15 cellular contexts compared by ENCODE assay signal in genomic region chr5:160462167-160462566, GRCh38. TPM values are rescaled to one million over a fixed set of nuclear protein-coding genes. Genes with fewer than 3 reads are reported as not detected.
DNase-seq lines count a peak whose midpoint lies in the region; ATAC-seq and TF ChIP-seq lines count a peak whose summit lies in the region.
"Had no signal": no experiment of that assay in that cellular context is flagged by ENCODE, and none has a peak within 500 bp of the region (broad histone marks: within the 10 kb centered on the region; RNA-seq: fewer than 3 reads in every experiment).

No MANE protein-coding gene starts in this region.

- TF ChIP-seq CTCF in endothelial cell (IDR thresholded peaks at IDR 0.05; ENCODE audit: unreplicated experiment): no peak
- no peak for TF ChIP-seq CTCF in foreskin fibroblast (IDR thresholded peaks at IDR 0.05; ENCODE audit: low read depth, low read length)

- DNase-seq in activated T-helper 2 cell treated with anti-CD3 and anti-CD28 coated beads, Interferon-gamma antibody, Interleukin-2, Interleukin-4, amounts not matched to agents 10 μg/mL and 5 μg/mL and 100 μg/mL, durations not matched to agents 14 hours and 24 hours and 36 hours (ENCODE audit: low spot score): no peak
- DNase-seq in endothelial cell (ENCODE audit: low spot score): no peak
- DNase-seq in foreskin fibroblast: no peak
- DNase-seq in glomerular visceral epithelial cell (ENCODE audit: extremely low spot score): no peak
- DNase-seq: effector memory CD8-positive, alpha-beta T cell; mucosa of descending colon; NCI-H526; small intestine; testis had no signal

- no peak overlapping the region for H3K4me3 Mint-ChIP-seq in activated T-helper 2 cell treated with anti-CD3 and anti-CD28 coated beads, Interferon-gamma antibody, Interleukin-2, Interleukin-4, amounts not matched to agents 10 μg/mL and 5 μg/mL and 100 μg/mL, durations not matched to agents 14 hours and 24 hours and 36 hours (ENCODE audit: low read depth)
- no peak overlapping the region for H3K4me3 Mint-ChIP-seq in endothelial cell (ENCODE audit: unreplicated experiment)
- H3K4me3 Mint-ChIP-seq: brain; effector memory CD8-positive, alpha-beta T cell; T-helper 1 cell treated with Interleukin-12 subunit alpha and Interleukin-12 subunit beta and Interleukin-4 antibody, amounts not matched to agents 30 μg/mL and 1 μg/mL, for 36 hours had no signal

- intact Hi-C loops in activated T-helper 2 cell treated with anti-CD3 and anti-CD28 coated beads, Interferon-gamma antibody, Interleukin-2, Interleukin-4, amounts not matched to agents 10 μg/mL and 5 μg/mL and 100 μg/mL, durations not matched to agents 14 hours and 24 hours and 36 hours (cut with micrococcal nuclease): no loop called here

- H3K36me3 Mint-ChIP-seq in activated T-helper 2 cell treated with anti-CD3 and anti-CD28 coated beads, Interferon-gamma antibody, Interleukin-2, Interleukin-4, amounts not matched to agents 10 μg/mL and 5 μg/mL and 100 μg/mL, durations not matched to agents 14 hours and 24 hours and 36 hours (ENCODE audit: low read depth): peaks cover 7% of the 10 kb centered on the region
- H3K36me3 Mint-ChIP-seq in endothelial cell (ENCODE audit: low read depth, unreplicated experiment): no peaks in the 10 kb centered on the region
- H3K36me3 Mint-ChIP-seq: brain had no signal

- H3K9me3 Mint-ChIP-seq in activated T-helper 2 cell treated with anti-CD3 and anti-CD28 coated beads, Interferon-gamma antibody, Interleukin-2, Interleukin-4, amounts not matched to agents 10 μg/mL and 5 μg/mL and 100 μg/mL, durations not matched to agents 14 hours and 24 hours and 36 hours: no peaks in the 10 kb centered on the region
- H3K9me3 Mint-ChIP-seq in endothelial cell (ENCODE audit: unreplicated experiment): no peaks in the 10 kb centered on the region
- H3K9me3 Mint-ChIP-seq: effector memory CD8-positive, alpha-beta T cell; T-helper 1 cell treated with Interleukin-12 subunit alpha and Interleukin-12 subunit beta and Interleukin-4 antibody, amounts not matched to agents 30 μg/mL and 1 μg/mL, for 36 hours had no signal

- no peak overlapping the region for H3K4me3 ChIP-seq in foreskin fibroblast (ENCODE audit: low read depth in 1 of 2, low read length in 2 of 2)
- H3K4me3 ChIP-seq: mucosa of descending colon, testis had no signal

- H3K27me3 Mint-ChIP-seq in activated T-helper 2 cell treated with anti-CD3 and anti-CD28 coated beads, Interferon-gamma antibody, Interleukin-2, Interleukin-4, amounts not matched to agents 10 μg/mL and 5 μg/mL and 100 μg/mL, durations not matched to agents 14 hours and 24 hours and 36 hours (ENCODE audit: low read depth): no peaks in the 10 kb centered on the region
- H3K27me3 Mint-ChIP-seq in endothelial cell (ENCODE audit: unreplicated experiment): no peaks in the 10 kb centered on the region
- H3K27me3 Mint-ChIP-seq: brain had no signal

- peak overlapping the region; percentile 61 for H3K27ac Mint-ChIP-seq in activated T-helper 2 cell treated with anti-CD3 and anti-CD28 coated beads, Interferon-gamma antibody, Interleukin-2, Interleukin-4, amounts not matched to agents 10 μg/mL and 5 μg/mL and 100 μg/mL, durations not matched to agents 14 hours and 24 hours and 36 hours
- H3K27ac Mint-ChIP-seq in endothelial cell (ENCODE audit: unreplicated experiment): no peak overlapping the region
- H3K27ac Mint-ChIP-seq: brain; effector memory CD8-positive, alpha-beta T cell; T-helper 1 cell treated with Interleukin-12 subunit alpha and Interleukin-12 subunit beta and Interleukin-4 antibody, amounts not matched to agents 30 μg/mL and 1 μg/mL, for 36 hours had no signal

- H3K4me1 Mint-ChIP-seq in activated T-helper 2 cell treated with anti-CD3 and anti-CD28 coated beads, Interferon-gamma antibody, Interleukin-2, Interleukin-4, amounts not matched to agents 10 μg/mL and 5 μg/mL and 100 μg/mL, durations not matched to agents 14 hours and 24 hours and 36 hours (ENCODE audit: low read depth): peaks cover 56% of the 10 kb centered on the region
- peaks cover 5% of the 10 kb centered on the region for H3K4me1 Mint-ChIP-seq in endothelial cell (ENCODE audit: unreplicated experiment)

- ATAC-seq in GM18517 (IDR thresholded peaks at IDR 0.05; ENCODE audit: unreplicated experiment) (peak; percentile 24), GM21447 (IDR thresholded peaks at IDR 0.05; ENCODE audit: unreplicated experiment) (peak; percentile 45), HG03103 (IDR thresholded peaks at IDR 0.05; ENCODE audit: low read depth, unreplicated experiment) (peak; percentile 32)
- ATAC-seq: effector memory CD8-positive, alpha-beta T cell; HCT116; mucosa of descending colon had no signal

RNA-seq across cellular contexts. Expression of gene PTTG1, which starts 40.5 kb away (rescaled TPM):
- 142 and 146 TPM in 2 replicates for total RNA-seq in activated T-helper 2 cell treated with anti-CD3 and anti-CD28 coated beads, Interferon-gamma antibody, Interleukin-2, Interleukin-4, amounts not matched to agents 10 μg/mL and 5 μg/mL and 100 μg/mL, durations not matched to agents 14 hours and 24 hours and 36 hours
- total RNA-seq in endothelial cell (ENCODE audit: unreplicated experiment): 25.1 TPM

RNA-seq across cellular contexts. Expression of gene SLU7, which starts 43.3 kb away (rescaled TPM):
- 41.3 and 44.3 TPM in 2 replicates for total RNA-seq in activated T-helper 2 cell treated with anti-CD3 and anti-CD28 coated beads, Interferon-gamma antibody, Interleukin-2, Interleukin-4, amounts not matched to agents 10 μg/mL and 5 μg/mL and 100 μg/mL, durations not matched to agents 14 hours and 24 hours and 36 hours
- total RNA-seq in endothelial cell (ENCODE audit: unreplicated experiment): 53.1 TPM
